ENCODE assay signal across 8 cellular contexts in the genomic region with DNA sequence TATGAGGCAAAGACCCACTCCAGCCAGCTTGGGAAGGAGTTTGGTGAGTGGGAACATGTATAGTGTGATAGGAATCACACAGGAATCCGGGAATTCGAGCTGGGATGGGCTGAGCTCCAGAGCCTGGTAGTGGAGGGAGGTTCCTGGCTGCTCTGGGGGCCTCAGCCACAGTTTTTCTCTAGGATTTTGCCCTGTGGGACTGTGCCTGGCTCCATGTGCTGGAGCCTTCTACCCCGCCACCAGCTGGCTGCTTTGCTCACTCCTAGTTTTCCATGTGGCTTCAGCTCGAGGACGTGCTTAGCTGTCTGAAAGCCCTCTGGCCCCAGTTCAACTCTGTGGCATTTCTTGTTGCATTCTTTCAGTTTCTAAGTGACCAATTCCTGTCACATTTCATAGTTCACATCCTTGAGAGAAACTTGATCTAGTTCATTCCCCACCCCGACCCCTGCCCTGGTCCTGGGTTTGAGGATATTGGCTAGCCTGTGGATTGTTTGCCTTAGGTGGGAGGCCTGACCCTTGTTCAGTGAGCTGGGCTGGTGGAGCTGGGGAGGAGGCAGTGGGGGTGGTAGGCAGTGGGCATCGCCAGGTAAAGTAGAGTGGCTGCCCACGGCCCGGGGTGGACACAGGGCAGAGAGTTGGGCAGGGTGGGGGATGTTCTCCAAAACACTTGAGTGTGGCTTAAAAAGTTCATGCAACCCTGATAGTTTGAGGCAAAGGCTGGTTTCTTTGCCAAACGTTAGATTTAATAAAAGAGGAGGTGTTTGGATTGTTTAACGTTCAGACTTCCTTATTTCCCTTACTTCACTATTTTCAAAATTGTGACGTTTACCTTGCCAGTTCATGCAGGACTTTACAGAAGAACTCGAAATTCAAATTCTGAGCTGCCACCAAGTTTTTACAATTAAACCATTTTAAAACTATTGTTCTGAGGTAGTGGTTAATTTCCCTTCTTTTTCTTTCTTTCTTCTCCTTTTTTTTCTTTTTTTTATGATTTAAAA. TPM values are rescaled to one million over a fixed set of nuclear protein-coding genes. Genes with fewer than 3 reads are reported as not detected.
DNase-seq lines count a peak whose midpoint lies in the region; ATAC-seq and TF ChIP-seq lines count a peak whose summit lies in the region.

No MANE protein-coding gene starts in this region.

- no peaks in the 10 kb centered on the region for H3K27me3 ChIP-seq in CD8-positive, alpha-beta T cell (ENCODE audit: insufficient read depth, low read length)
- no peaks in the 10 kb centered on the region for H3K27me3 ChIP-seq in skeletal muscle tissue (ENCODE audit: control insufficient read depth in 3 of 3, insufficient read depth in 3 of 3, low read length in 3 of 3)

- peaks cover 56% of the 10 kb centered on the region for H3K4me1 Mint-ChIP-seq in CD8-positive, alpha-beta T cell (ENCODE audit: low read depth)

- no peak overlapping the region for H3K27ac ChIP-seq in CD8-positive, alpha-beta T cell (ENCODE audit: low read depth, low read length)
- peak overlapping the region; percentile 76 for H3K27ac ChIP-seq in skeletal muscle tissue (ENCODE audit: low read depth, low read length)

- no peaks in the 10 kb centered on the region for H3K27me3 Mint-ChIP-seq in CD8-positive, alpha-beta T cell (ENCODE audit: low read depth)

- no peak overlapping the region for H3K4me3 ChIP-seq in CD8-positive, alpha-beta T cell (ENCODE audit: low read depth, low read length)
- peak overlapping the region; percentile 2 to 22 (median 15) for H3K4me3 ChIP-seq in skeletal muscle tissue (ENCODE audit: low read length in 3 of 3)

- peak overlapping the region; percentile 22 for H3K27ac Mint-ChIP-seq in CD8-positive, alpha-beta T cell

- peaks cover 80% of the 10 kb centered on the region for H3K36me3 Mint-ChIP-seq in CD8-positive, alpha-beta T cell

- intact Hi-C loops in CD8-positive, alpha-beta T cell (cut with DNase I, micrococcal nuclease) = no loop called here

- peaks cover 20% of the 10 kb centered on the region for H3K4me1 ChIP-seq in CD8-positive, alpha-beta T cell (ENCODE audit: insufficient read depth, low read length)
- H3K4me1 ChIP-seq in skeletal muscle tissue (ENCODE audit: control insufficient read depth in 3 of 3, insufficient read depth in 3 of 3, low read length in 3 of 3) = peaks cover 53 to 76% (median 59%) of the 10 kb centered on the region in 3 donors

- POLR2A ChIA-PET in CD8-positive, alpha-beta T cell (lab: Charles Lee) = interaction anchor here (0.6 to 1.1 kb wide), 3 partner anchors 20 to 407 kb away, joined by 3 read pairs; no protein-coding TSS in a partner anchor

- H3K9me3 Mint-ChIP-seq in CD8-positive, alpha-beta T cell = no peaks in the 10 kb centered on the region

- H3K9ac ChIP-seq in skeletal muscle tissue (ENCODE audit: low read depth in 1 of 3, low read length in 3 of 3) = peak overlapping the region; percentile 23 to 68 (median 34)

- peak overlapping the region; percentile 26 for H3K4me3 Mint-ChIP-seq in CD8-positive, alpha-beta T cell

- H3K9me3 ChIP-seq in CD8-positive, alpha-beta T cell (ENCODE audit: low read length) = no peaks in the 10 kb centered on the region
- no peaks in the 10 kb centered on the region for H3K9me3 ChIP-seq in skeletal muscle tissue (ENCODE audit: control insufficient read depth in 3 of 3, low read length in 3 of 3)

- DNase-seq in CD8-positive, alpha-beta T cell = no peak
- DNase-seq in amniotic epithelial cell (ENCODE audit: low read depth) (peak; percentile 51), hypothalamus (lab: John Stamatoyannopoulos, UW) (peak in 32 of 51 donors; percentile 14 to 71 (median 47)), NK-92 (lab: John Stamatoyannopoulos, UW; ENCODE audit: unreplicated experiment) (no peak)
- DNase-seq in stimulated activated CD4-positive, alpha-beta T cell treated with anti-CD3 and anti-CD28 coated beads, Interleukin-4, amount 100 ng/mL, for 1 hour = no peak

- CTCF ChIA-PET in CD8-positive, alpha-beta T cell (lab: Charles Lee) = interaction anchor here (0.9 to 1.0 kb wide), 2 partner anchors 21 to 622 kb away, joined by 3 read pairs; no protein-coding TSS in a partner anchor

- TF ChIP-seq CTCF in CD8-positive, alpha-beta T cell (IDR thresholded peaks at IDR 0.05) = no peak

- ATAC-seq in CD8-positive, alpha-beta T cell = no peak
- ATAC-seq in HG03439 (IDR thresholded peaks at IDR 0.05; ENCODE audit: unreplicated experiment) = peak; percentile 29
- no peak for ATAC-seq in esophagus mucosa

- H3K36me3 ChIP-seq in CD8-positive, alpha-beta T cell (ENCODE audit: insufficient read depth, low read length) = peaks cover 9% of the 10 kb centered on the region
- H3K36me3 ChIP-seq in skeletal muscle tissue (ENCODE audit: control insufficient read depth in 3 of 3, insufficient read depth in 3 of 3, low read length in 3 of 3) = peaks cover 13 to 44% (median 31%) of the 10 kb centered on the region in 3 donors

RNA-seq across cellular contexts. Expression of gene SEC14L1, which starts 5.2 kb away (rescaled TPM):
- 100 to 1,000 TPM; 114 to 118 TPM for total RNA-seq in CD8-positive, alpha-beta T cell
- 83.5 TPM for total RNA-seq in skeletal muscle tissue
- 25.9 TPM for total RNA-seq in esophagus mucosa

Comparison
In these comparisons a context has a peak if more than half of its experiments do, and no peak if none do; other contexts are left out.
1. DNase-seq: peak in amniotic epithelial cell (single experiment) and hypothalamus (32 of 51); none in CD8-positive, alpha-beta T cell (0 of 7), stimulated activated CD4-positive, alpha-beta T cell treated with anti-CD3 and anti-CD28 coated beads, Interleukin-4, amount 100 ng/mL, for 1 hour (single experiment) and NK-92 (single experiment).